ENCODE assay signal across 21 cellular contexts in the genomic region with DNA sequence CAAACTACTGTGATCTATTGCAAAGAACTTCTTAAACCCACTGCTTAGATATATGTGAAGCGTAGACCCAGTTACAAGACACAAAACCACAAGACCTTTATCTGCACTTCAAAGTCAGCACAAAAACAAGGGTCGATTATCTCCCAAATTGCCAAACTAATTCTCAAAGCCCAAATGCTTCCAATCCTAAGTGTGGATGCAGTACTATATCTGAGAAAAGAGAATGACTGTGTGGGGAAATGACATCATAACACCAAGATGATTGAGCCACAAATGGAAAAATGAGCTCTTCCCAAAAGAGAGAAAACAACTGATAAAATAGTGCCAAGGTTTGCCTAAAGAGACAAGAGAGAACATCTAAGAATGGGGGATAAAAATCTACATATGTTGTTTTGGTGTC.
DNase-seq lines count a peak whose midpoint lies in the region; ATAC-seq and TF ChIP-seq lines count a peak whose summit lies in the region.
"Had no signal": no experiment of that assay in that cellular context is flagged by ENCODE, and none has a peak within 500 bp of the region (broad histone marks: within the 10 kb centered on the region; RNA-seq: fewer than 3 reads in every experiment).

No MANE protein-coding gene starts in this region.

- H3K27me3 Mint-ChIP-seq in brain (no peaks in the 10 kb centered on the region), mesothelial cell of epicardium (ENCODE audit: low read depth) (no peaks in the 10 kb centered on the region), HFFc6 (ENCODE audit: insufficient read depth) (no peaks in the 10 kb centered on the region)
- H3K27me3 Mint-ChIP-seq in stimulated activated memory B cell treated with anti-CD40 and anti-IgM and Interleukin-4, amounts not matched to agents 10 μg/mL and 1 μg/mL and 100 μg/mL, for 72 hours = no peaks in the 10 kb centered on the region
- H3K27me3 Mint-ChIP-seq: IgD-negative memory B cell had no signal

- H3K27ac Mint-ChIP-seq in brain (peak overlapping the region; percentile 2 to 97 (median 93)), mesothelial cell of epicardium (peak overlapping the region; percentile 92), HFFc6 (no peak overlapping the region)
- no peak overlapping the region for H3K27ac Mint-ChIP-seq in stimulated activated memory B cell treated with anti-CD40 and anti-IgM and Interleukin-4, amounts not matched to agents 10 μg/mL and 1 μg/mL and 100 μg/mL, for 72 hours
- H3K27ac Mint-ChIP-seq: activated CD8-positive, alpha-beta T cell treated with anti-CD3 and anti-CD28 coated beads, Interleukin-2, amount 10 ng/mL, durations not matched to agents 7 days and 5 days; activated naive CD4-positive, alpha-beta T cell treated with anti-CD3 and anti-CD28 coated beads, Interleukin-2, amount 50 U/mL, for 24 hours; IgD-negative memory B cell had no signal

- no peak for ATAC-seq in GM21447 (IDR thresholded peaks at IDR 0.05; ENCODE audit: unreplicated experiment)
- ATAC-seq in stimulated activated memory B cell treated with anti-CD40 and anti-IgM and Interleukin-4, amounts not matched to agents 10 μg/mL and 1 μg/mL and 100 μg/mL, for 72 hours = no peak
- ATAC-seq: activated CD8-positive, alpha-beta T cell treated with anti-CD3 and anti-CD28 coated beads, Interleukin-2, amount 10 ng/mL, durations not matched to agents 7 days and 5 days; activated T-cell treated with anti-CD3 and anti-CD28 coated beads, Interleukin-2, amount 50 U/mL, for 4 hours; upper lobe of right lung had no signal

- H3K4me3 Mint-ChIP-seq in brain (peak overlapping the region in 4 of 5 experiments; percentile 9 to 77 (median 34)), mesothelial cell of epicardium (no peak overlapping the region), HFFc6 (no peak overlapping the region)
- no peak overlapping the region for H3K4me3 Mint-ChIP-seq in stimulated activated memory B cell treated with anti-CD40 and anti-IgM and Interleukin-4, amounts not matched to agents 10 μg/mL and 1 μg/mL and 100 μg/mL, for 72 hours
- H3K4me3 Mint-ChIP-seq: activated CD8-positive, alpha-beta T cell treated with anti-CD3 and anti-CD28 coated beads, Interleukin-2, amount 10 ng/mL, durations not matched to agents 7 days and 5 days; activated naive CD4-positive, alpha-beta T cell treated with anti-CD3 and anti-CD28 coated beads, Interleukin-2, amount 50 U/mL, for 24 hours; activated T-cell treated with anti-CD3 and anti-CD28 coated beads, Interleukin-2, amount 50 U/mL, for 4 hours; IgD-negative memory B cell; neural crest cell had no signal

- TF ChIP-seq CTCF in AG10803 (conservative IDR thresholded peaks at IDR 0.05; ENCODE audit: low read length) (no peak), brain (conservative IDR thresholded peaks at IDR 0.05) (no peak), mesothelial cell of epicardium (IDR thresholded peaks at IDR 0.05; ENCODE audit: unreplicated experiment) (no peak), HFFc6 (IDR thresholded peaks at IDR 0.05) (no peak)

- H3K4me1 Mint-ChIP-seq in brain (peaks cover 70% of the 10 kb centered on the region), mesothelial cell of epicardium (peaks cover 61% of the 10 kb centered on the region), HFFc6 (ENCODE audit: low read depth) (peaks cover 33% of the 10 kb centered on the region)
- H3K4me1 Mint-ChIP-seq in stimulated activated memory B cell treated with anti-CD40 and anti-IgM and Interleukin-4, amounts not matched to agents 10 μg/mL and 1 μg/mL and 100 μg/mL, for 72 hours = no peaks in the 10 kb centered on the region
- H3K4me1 Mint-ChIP-seq: activated naive CD4-positive, alpha-beta T cell treated with anti-CD3 and anti-CD28 coated beads, Interleukin-2, amount 50 U/mL, for 24 hours had no signal

- peaks cover 44% of the 10 kb centered on the region for H3K36me3 Mint-ChIP-seq in brain
- H3K36me3 Mint-ChIP-seq in mesothelial cell of epicardium = peaks cover 26% of the 10 kb centered on the region
- H3K36me3 Mint-ChIP-seq in stimulated activated memory B cell treated with anti-CD40 and anti-IgM and Interleukin-4, amounts not matched to agents 10 μg/mL and 1 μg/mL and 100 μg/mL, for 72 hours = no peaks in the 10 kb centered on the region
- H3K36me3 Mint-ChIP-seq in HFFc6 (ENCODE audit: low read depth) = peaks cover 38% of the 10 kb centered on the region
- H3K36me3 Mint-ChIP-seq: activated naive CD4-positive, alpha-beta T cell treated with anti-CD3 and anti-CD28 coated beads, Interleukin-2, amount 50 U/mL, for 24 hours; IgD-negative memory B cell had no signal

- H3K9me3 Mint-ChIP-seq in brain (peaks cover 0 to 3% (median 0%) of the 10 kb centered on the region in 5 experiments), mesothelial cell of epicardium (no peaks in the 10 kb centered on the region), HFFc6 (no peaks in the 10 kb centered on the region)
- H3K9me3 Mint-ChIP-seq in stimulated activated memory B cell treated with anti-CD40 and anti-IgM and Interleukin-4, amounts not matched to agents 10 μg/mL and 1 μg/mL and 100 μg/mL, for 72 hours = no peaks in the 10 kb centered on the region
- H3K9me3 Mint-ChIP-seq: activated naive CD4-positive, alpha-beta T cell treated with anti-CD3 and anti-CD28 coated beads, Interleukin-2, amount 50 U/mL, for 24 hours; activated T-cell treated with anti-CD3 and anti-CD28 coated beads, Interleukin-2, amount 50 U/mL, for 4 hours; neural crest cell had no signal

- H3K4me3 ChIP-seq in AG10803 (ENCODE audit: low read length) = no peak overlapping the region
- H3K4me3 ChIP-seq: HAP-1, upper lobe of right lung had no signal

- peak; percentile 11 for DNase-seq in AG10803 (ENCODE audit: low read depth)
- DNase-seq in M059J (ENCODE audit: low read depth) = peak; percentile 29
- no peak for DNase-seq in mesothelial cell of epicardium (ENCODE audit: low spot score in 2 of 2, unreplicated experiment in 2 of 2)
- DNase-seq in hippocampal formation (lab: John Stamatoyannopoulos, UW) = no peak
- no peak for DNase-seq in HFFc6
- DNase-seq: activated CD8-positive, alpha-beta T cell treated with anti-CD3 and anti-CD28 coated beads, Interleukin-2, amount 10 ng/mL, durations not matched to agents 7 days and 5 days; activated T-cell treated with anti-CD3 and anti-CD28 coated beads, Interleukin-2, amount 50 U/mL, for 4 hours; central memory CD4-positive, alpha-beta T cell; DMS79 treated with DMSO at 0.1 percent for 48 hours; MV-4-11; NCI-H2029 treated with DMSO at 0.1 percent for 48 hours; NK-92 treated with Interleukin-12 subunit alpha and Interleukin-12 subunit beta, amount 100 ng/mL, for 24 hours; stimulated activated naive CD4-positive, alpha-beta T cell; upper lobe of right lung had no signal

Comparison
In these comparisons a context has a peak if more than half of its experiments do, and no peak if none do; other contexts are left out.
1. DNase-seq: peak in AG10803 (single experiment) and M059J (single experiment); none in mesothelial cell of epicardium (0 of 2), hippocampal formation (0 of 2) and HFFc6 (single experiment).
2. H3K27ac Mint-ChIP-seq: peak in brain (5 of 5) and mesothelial cell of epicardium (single experiment); none in stimulated activated memory B cell treated with anti-CD40 and anti-IgM and Interleukin-4, amounts not matched to agents 10 μg/mL and 1 μg/mL and 100 μg/mL, for 72 hours (single experiment) and HFFc6 (single experiment).
3. H3K4me3 Mint-ChIP-seq: peak in brain (4 of 5); none in mesothelial cell of epicardium (single experiment), stimulated activated memory B cell treated with anti-CD40 and anti-IgM and Interleukin-4, amounts not matched to agents 10 μg/mL and 1 μg/mL and 100 μg/mL, for 72 hours (single experiment) and HFFc6 (single experiment).